Comparison of ENCODE assay signal across 1 cellular context in the genomic region with DNA sequence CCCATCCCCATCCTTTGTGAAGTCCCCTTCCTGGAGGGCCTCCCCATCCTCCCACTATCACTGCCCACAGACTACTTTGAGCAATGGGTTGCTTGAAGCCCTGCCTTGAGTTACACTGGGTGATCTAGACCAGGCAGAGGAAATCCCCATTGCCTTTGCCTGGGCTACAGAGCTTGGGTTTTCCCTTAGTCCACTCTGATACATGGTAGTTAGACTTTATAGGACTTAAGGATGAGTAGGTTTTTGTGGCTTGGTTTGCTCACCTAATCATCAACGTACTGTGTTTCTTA.
TF ChIP-seq lines count a peak whose summit lies in the region.

No MANE protein-coding gene starts in this region.

TF ChIP-seq in WTC11, 78 proteins besides CTCF, POLR2A, EP300 and RAD21 (continued from another document):
- TF ChIP-seq JUN (CRISPR knock-in tag; IDR thresholded peaks at IDR 0.05): no peak
- TF ChIP-seq NR3C1 (CRISPR knock-in tag; conservative IDR thresholded peaks at IDR 0.05; ENCODE audit: low read depth): no peak
- no peak for TF ChIP-seq ZSCAN18 (CRISPR knock-in tag; IDR thresholded peaks at IDR 0.05)
